Comparison of ENCODE assay signal across 28 cellular contexts in genomic region chrX:40949071-40949470, GRCh38.
"Had no signal": no experiment of that assay in that cellular context is flagged by ENCODE, and none has a peak within 500 bp of the region (broad histone marks: within the 10 kb centered on the region; RNA-seq: fewer than 3 reads in every experiment).

No MANE protein-coding gene starts in this region.

- H3K27me3 Mint-ChIP-seq: dendritic cell treated with granulocyte-macrophage colony-stimulating factor and Interleukin-4, amounts not matched to agents 40 ng/mL and 50 ng/mL, for 4 days; effector memory CD8-positive, alpha-beta T cell had no signal

- H3K27ac ChIP-seq: colonic mucosa, coronary artery, dorsolateral prefrontal cortex, epithelial cell of prostate, esophagus muscularis mucosa, esophagus squamous epithelium, foreskin keratinocyte, gastrocnemius medialis, gastroesophageal sphincter, heart left ventricle, heart right ventricle, hepatocyte had no signal

- H2AFZ ChIP-seq: hepatocyte had no signal

- DNase-seq: colonic mucosa; cortex of kidney; dermis blood vessel endothelial cell; dorsolateral prefrontal cortex; effector CD4-positive, alpha-beta T cell; effector CD8-positive, alpha-beta T cell; effector memory CD4-positive, alpha-beta T cell; effector memory CD8-positive, alpha-beta T cell; esophagus squamous epithelium; foreskin fibroblast; foreskin keratinocyte; foreskin melanocyte; gastrocnemius medialis; glutamatergic neuron; head of caudate nucleus; heart left ventricle; heart right ventricle had no signal

- H3K9me3 Mint-ChIP-seq: dendritic cell treated with granulocyte-macrophage colony-stimulating factor and Interleukin-4, amounts not matched to agents 40 ng/mL and 50 ng/mL, for 4 days; effector memory CD8-positive, alpha-beta T cell had no signal

- H3K4me3 ChIP-seq: colonic mucosa, coronary artery, dorsolateral prefrontal cortex, esophagus muscularis mucosa, esophagus squamous epithelium, gastrocnemius medialis, gastroesophageal sphincter, heart left ventricle, heart right ventricle, hepatocyte had no signal

- H3K4me2 ChIP-seq: hepatocyte had no signal

- ATAC-seq: effector memory CD8-positive, alpha-beta T cell; esophagus mucosa; foreskin keratinocyte; gastrocnemius medialis; gastroesophageal sphincter; heart left ventricle; heart right ventricle had no signal

- H3K4me3 Mint-ChIP-seq: dendritic cell treated with granulocyte-macrophage colony-stimulating factor and Interleukin-4, amounts not matched to agents 40 ng/mL and 50 ng/mL, for 4 days; effector memory CD8-positive, alpha-beta T cell had no signal

- H3K9me3 ChIP-seq: colonic mucosa, esophagus muscularis mucosa, gastrocnemius medialis, gastroesophageal sphincter, heart right ventricle had no signal

- H3K36me3 ChIP-seq: colonic mucosa, esophagus muscularis mucosa, esophagus squamous epithelium, gastrocnemius medialis, gastroesophageal sphincter, heart left ventricle, heart right ventricle had no signal

- FAIRE-seq: colon, endometrium, endothelial cell of umbilical vein, frontal cortex had no signal

- H3K79me2 ChIP-seq: hepatocyte had no signal

- H3K4me1 ChIP-seq: colonic mucosa, esophagus squamous epithelium, foreskin keratinocyte had no signal

- H3K27ac Mint-ChIP-seq: dendritic cell treated with granulocyte-macrophage colony-stimulating factor and Interleukin-4, amounts not matched to agents 40 ng/mL and 50 ng/mL, for 4 days; effector memory CD8-positive, alpha-beta T cell had no signal

- H3K27me3 ChIP-seq: esophagus muscularis mucosa, esophagus squamous epithelium, foreskin keratinocyte, gastrocnemius medialis, gastroesophageal sphincter, hepatocyte had no signal
